In genomic region chr17:72618018-72618509, GRCh38 we compare ENCODE assay signal across 8 cellular contexts.
A peak's percentile ranks its signal among the peaks of the same experiment; 100 is the strongest.
DNase-seq lines count a peak whose midpoint lies in the region; ATAC-seq, FAIRE-seq and TF ChIP-seq lines count a peak whose summit lies in the region.

No MANE protein-coding gene starts in this region.

- H3K27ac Mint-ChIP-seq in activated CD4-positive, alpha-beta T cell treated with anti-CD3 and anti-CD28 coated beads, Interleukin-2, amount 10 ng/mL, durations not matched to agents 24 days and 14 days = no peak overlapping the region

- peak; percentile 28 for ATAC-seq in left lobe of liver

- no peaks in the 10 kb centered on the region for H3K36me3 Mint-ChIP-seq in activated CD4-positive, alpha-beta T cell treated with anti-CD3 and anti-CD28 coated beads, Interleukin-2, amount 10 ng/mL, durations not matched to agents 24 days and 14 days (ENCODE audit: low read depth)

- no peaks in the 10 kb centered on the region for H3K9me3 Mint-ChIP-seq in activated CD4-positive, alpha-beta T cell treated with anti-CD3 and anti-CD28 coated beads, Interleukin-2, amount 10 ng/mL, durations not matched to agents 24 days and 14 days

- no peak for FAIRE-seq in GM12891 (lab: Jason Lieb, UNC)

- DNase-seq in NCI-H1436 (lab: John Stamatoyannopoulos, UW) (peak; percentile 53), NCI-H1436 treated with DMSO at 0.1 percent for 48 hours (lab: John Stamatoyannopoulos, UW) (no peak), HK-2 (ENCODE audit: unreplicated experiment) (peak; percentile 69), left lobe of liver (ENCODE audit: low spot score) (no peak), NCI-H446 treated with DMSO at 0.1 percent for 48 hours (lab: John Stamatoyannopoulos, UW) (no peak), GDM1 (lab: John Stamatoyannopoulos, UW) (no peak), GM12891 (ENCODE audit: insufficient read length, low spot score) (no peak)
- peak; percentile 81 for DNase-seq in activated CD4-positive, alpha-beta T cell treated with anti-CD3 and anti-CD28 coated beads, Interleukin-2, amount 10 ng/mL, durations not matched to agents 24 days and 14 days

- peak overlapping the region; percentile 72 for H3K4me3 Mint-ChIP-seq in activated CD4-positive, alpha-beta T cell treated with anti-CD3 and anti-CD28 coated beads, Interleukin-2, amount 10 ng/mL, durations not matched to agents 24 days and 14 days

- H3K4me1 Mint-ChIP-seq in activated CD4-positive, alpha-beta T cell treated with anti-CD3 and anti-CD28 coated beads, Interleukin-2, amount 10 ng/mL, durations not matched to agents 24 days and 14 days = peaks cover 23% of the 10 kb centered on the region

- H3K27me3 Mint-ChIP-seq in activated CD4-positive, alpha-beta T cell treated with anti-CD3 and anti-CD28 coated beads, Interleukin-2, amount 10 ng/mL, durations not matched to agents 24 days and 14 days = peaks cover 47% of the 10 kb centered on the region

- no peak for TF ChIP-seq POLR2A in GM12891 (IDR thresholded peaks at IDR 0.05; ENCODE audit: low read depth, low read length)

- intact Hi-C loops in activated CD4-positive, alpha-beta T cell treated with anti-CD3 and anti-CD28 coated beads, Interleukin-2, amount 10 ng/mL, durations not matched to agents 24 days and 14 days (cut with micrococcal nuclease) = no loop called here

TF ChIP-seq in GM12891, 5 proteins besides CTCF, POLR2A, EP300 and RAD21:
- TF ChIP-seq TAF1 (IDR thresholded peaks at IDR 0.05; ENCODE audit: low read depth, low read length) (no peak), PAX5 (IDR thresholded peaks at IDR 0.05; ENCODE audit: insufficient read depth, low read length, severe bottlenecking) (no peak), POU2F2 (IDR thresholded peaks at IDR 0.05; ENCODE audit: low read depth, low read length) (no peak), POLR2AphosphoS5 (IDR thresholded peaks at IDR 0.05; ENCODE audit: low read depth, low read length) (no peak), SPI1 (IDR thresholded peaks at IDR 0.05; ENCODE audit: low read depth, low read length) (no peak)

Comparison
In these comparisons a context has a peak if more than half of its experiments do, and no peak if none do; other contexts are left out.
1. DNase-seq: peak in NCI-H1436 (single experiment), HK-2 (single experiment) and activated CD4-positive, alpha-beta T cell treated with anti-CD3 and anti-CD28 coated beads, Interleukin-2, amount 10 ng/mL, durations not matched to agents 24 days and 14 days (single experiment); none in NCI-H1436 treated with DMSO at 0.1 percent for 48 hours (single experiment), left lobe of liver (single experiment), NCI-H446 treated with DMSO at 0.1 percent for 48 hours (single experiment), GDM1 (single experiment) and GM12891 (single experiment).